21 cellular contexts compared by ENCODE assay signal in genomic region chr21:35479529-35479928, GRCh38.
DNase-seq lines count a peak whose midpoint lies in the region; ATAC-seq, FAIRE-seq and TF ChIP-seq lines count a peak whose summit lies in the region.
"Had no signal": no experiment of that assay in that cellular context is flagged by ENCODE, and none has a peak within 500 bp of the region (broad histone marks: within the 10 kb centered on the region; RNA-seq: fewer than 3 reads in every experiment).

No MANE protein-coding gene starts in this region.

- no peak overlapping the region for H3K9ac ChIP-seq in K562 (ENCODE audit: insufficient read depth in 1 of 2, low read depth in 2 of 2, low read length in 2 of 2)
- H3K9ac ChIP-seq: GM23248 had no signal

- H3K79me2 ChIP-seq in K562 (ENCODE audit: control insufficient read depth, insufficient read depth, low read length) = no peaks in the 10 kb centered on the region

- BruUV-seq in K562 (replicated peaks; lab: Mats Ljungman, UMichigan) = no TSS peak

- H3K4me3 ChIP-seq in K562 (no peak overlapping the region), heart right ventricle (no peak overlapping the region)
- H3K4me3 ChIP-seq: GM23248 had no signal

- peak overlapping the region; percentile 98 to 100 for H3K27ac Mint-ChIP-seq in natural killer cell treated with Interleukin-12 subunit alpha and Interleukin-12 subunit beta and Interleukin-15 and Interleukin-18, amount 100 ng/mL, for 72 hours
- H3K27ac Mint-ChIP-seq in natural killer cell = no peak overlapping the region
- H3K27ac Mint-ChIP-seq: CD4-positive, alpha-beta memory T cell had no signal

- ATAC-seq in natural killer cell treated with Interleukin-12 subunit alpha and Interleukin-12 subunit beta and Interleukin-15 and Interleukin-18, amount 100 ng/mL, for 72 hours = no peak
- ATAC-seq in natural killer cell = no peak
- no peak for ATAC-seq in K562
- ATAC-seq in heart right ventricle = no peak

- H3K9me3 ChIP-seq in K562 (replicated peaks; ENCODE audit: control insufficient read depth, insufficient read depth, low read depth, low read length) (no peaks in the 10 kb centered on the region; the same call in 1 of the 2 replicates), heart right ventricle (peaks cover 0 to 16% (median 6%) of the 10 kb centered on the region in 11 donors)

- H3K36me3 Mint-ChIP-seq in natural killer cell treated with Interleukin-12 subunit alpha and Interleukin-12 subunit beta and Interleukin-15 and Interleukin-18, amount 100 ng/mL, for 72 hours = peaks cover 36% of the 10 kb centered on the region
- peaks cover 11% of the 10 kb centered on the region for H3K36me3 Mint-ChIP-seq in natural killer cell
- H3K36me3 Mint-ChIP-seq: CD4-positive, alpha-beta memory T cell had no signal

- H2AFZ ChIP-seq in K562 (ENCODE audit: low read depth, low read length) = no peak overlapping the region
- H2AFZ ChIP-seq: GM23248 had no signal

- FAIRE-seq in K562 (lab: Jason Lieb, UNC) = no peak
- peak; percentile 82 for FAIRE-seq in frontal cortex (lab: Jason Lieb, UNC)
- FAIRE-seq: GM12891, GM18507, H1 had no signal

- H3K4me3 Mint-ChIP-seq in natural killer cell treated with Interleukin-12 subunit alpha and Interleukin-12 subunit beta and Interleukin-15 and Interleukin-18, amount 100 ng/mL, for 72 hours = no peak overlapping the region
- no peak overlapping the region for H3K4me3 Mint-ChIP-seq in natural killer cell
- H3K4me3 Mint-ChIP-seq: CD4-positive, alpha-beta memory T cell had no signal

- 96% methylated on average over 1 of the region's 1 CpG for WGBS in K562 (ENCODE audit: insufficient coverage, low coverage, missing lambda C conversion rate)
- WGBS in heart right ventricle, 2 donors = 84 to 89% methylated on average over 1 of the region's 1 CpG

- no peaks in the 10 kb centered on the region for H4K20me1 ChIP-seq in K562 (replicated peaks; ENCODE audit: control insufficient read depth, insufficient read depth, low read length)

- H3K27me3 ChIP-seq in K562 (ENCODE audit: control insufficient read depth in 2 of 2, insufficient read depth in 2 of 2, low read length in 2 of 2) (no peaks in the 10 kb centered on the region), heart right ventricle (peaks cover 0 to 13% (median 0%) of the 10 kb centered on the region in 7 donors)

- TF ChIP-seq EP300 in K562 (IDR thresholded peaks at IDR 0.05; ENCODE audit: low read length) = no peak

- H3K9me1 ChIP-seq in K562 (ENCODE audit: control insufficient read depth, insufficient read depth, low read length) = no peaks in the 10 kb centered on the region

- peaks cover 64 to 66% of the 10 kb centered on the region in 2 donors for H3K4me1 Mint-ChIP-seq in natural killer cell treated with Interleukin-12 subunit alpha and Interleukin-12 subunit beta and Interleukin-15 and Interleukin-18, amount 100 ng/mL, for 72 hours (ENCODE audit: low read depth in 2 of 2)
- H3K4me1 Mint-ChIP-seq in natural killer cell = peaks cover 25 to 26% of the 10 kb centered on the region in 2 donors

- TF ChIP-seq CTCF in natural killer cell (IDR thresholded peaks at IDR 0.05) (no peak), K562 (IDR thresholded peaks at IDR 0.05 in 2 of 3, conservative IDR thresholded peaks at IDR 0.05 in 1 of 3; ENCODE audit: insufficient read depth in 2 of 3, low read depth in 1 of 3, low read length in 3 of 3) (no peak), heart right ventricle (IDR thresholded peaks at IDR 0.05) (no peak)

- in situ Hi-C loops in K562 (cut with MboI) = no loop called here

- H3K27ac ChIP-seq in K562 (ENCODE audit: extremely low read depth, low read depth, low read length) = no peak overlapping the region
- peak overlapping the region in 1 of 10 donors; percentile 79 for H3K27ac ChIP-seq in heart right ventricle
- H3K27ac ChIP-seq: GM23248 had no signal

- POLR2A ChIA-PET in K562 (lab: Yijun Ruan, JAX) = no interaction called here

- no peaks in the 10 kb centered on the region for H3K36me3 ChIP-seq in K562 (ENCODE audit: control insufficient read depth, insufficient read depth, low read length)
- H3K36me3 ChIP-seq in heart right ventricle = no peaks in the 10 kb centered on the region

- no peak for TF ChIP-seq RAD21 in K562 (CRISPR knock-in tag; conservative IDR thresholded peaks at IDR 0.05 in 1 of 2, IDR thresholded peaks at IDR 0.05 in 1 of 2)

- peaks cover 6% of the 10 kb centered on the region in 2 donors for H3K27me3 Mint-ChIP-seq in natural killer cell treated with Interleukin-12 subunit alpha and Interleukin-12 subunit beta and Interleukin-15 and Interleukin-18, amount 100 ng/mL, for 72 hours
- H3K27me3 Mint-ChIP-seq in natural killer cell (ENCODE audit: low read depth in 2 of 2) = peaks cover 7 to 11% of the 10 kb centered on the region in 2 donors

- H3K9me3 Mint-ChIP-seq in natural killer cell treated with Interleukin-12 subunit alpha and Interleukin-12 subunit beta and Interleukin-15 and Interleukin-18, amount 100 ng/mL, for 72 hours = peaks cover 9% of the 10 kb centered on the region
- H3K9me3 Mint-ChIP-seq in natural killer cell = peaks cover 2 to 8% of the 10 kb centered on the region in 2 donors

- H3K4me2 ChIP-seq in K562 (ENCODE audit: insufficient read depth, low read length) = no peak overlapping the region

- intact Hi-C loops in natural killer cell (cut with micrococcal nuclease) = no loop called here
- intact Hi-C loops in K562 (cut with micrococcal nuclease) = no loop called here
- intact Hi-C loops in heart right ventricle (cut with DNase I) = no loop called here

- H3K4me1 ChIP-seq in K562 (replicated peaks in 1 of 2; ENCODE audit: control insufficient read depth in 2 of 2, insufficient read depth in 2 of 2, low read length in 2 of 2) (peaks cover 10 to 62% of the 10 kb centered on the region in 2 experiments), heart right ventricle (peaks cover 0 to 45% (median 0%) of the 10 kb centered on the region in 9 donors)

- DNase-seq in natural killer cell treated with Interleukin-12 subunit alpha and Interleukin-12 subunit beta and Interleukin-15 and Interleukin-18, amount 100 ng/mL, for 72 hours (ENCODE audit: low spot score) = no peak
- DNase-seq in natural killer cell = no peak
- no peak for DNase-seq in K562 (ENCODE audit: extremely low read depth in 1 of 4, low spot score in 3 of 4)
- no peak for DNase-seq in frontal cortex (ENCODE audit: low spot score in 2 of 2)
- DNase-seq in epidermal melanocyte (ENCODE audit: insufficient read length, low spot score) = no peak
- no peak for DNase-seq in NCI-H1092 (lab: John Stamatoyannopoulos, UW)
- no peak for DNase-seq in heart right ventricle
- DNase-seq: 8988T; C1 segment of cervical spinal cord; Calu3; CD4-positive, alpha-beta memory T cell; COR-L47; DMS53; DMS79 treated with DMSO at 0.1 percent for 48 hours; GF-D8; GM23248; H7; HCEC 1CT had no signal

- CTCF ChIA-PET in K562 (lab: Yijun Ruan, JAX; ENCODE audit: low intra/inter-chr PET ratio) = no interaction called here

- no peak for TF ChIP-seq POLR2A in K562 (conservative IDR thresholded peaks at IDR 0.05)

TF ChIP-seq in K562, 482 proteins besides CTCF, POLR2A, EP300 and RAD21 (continues in another document):
- TF ChIP-seq ZNF717 (CRISPR knock-in tag; IDR thresholded peaks at IDR 0.05) (no peak), NFXL1 (CRISPR knock-in tag; IDR thresholded peaks at IDR 0.05) (no peak), CAMTA2 (CRISPR knock-in tag; conservative IDR thresholded peaks at IDR 0.05) (no peak), ETV5 (CRISPR knock-in tag; IDR thresholded peaks at IDR 0.05; ENCODE audit: low read depth) (no peak), SETDB1 (IDR thresholded peaks at IDR 0.05; ENCODE audit: low read length) (no peak), EP400 (IDR thresholded peaks at IDR 0.05) (peak; percentile 18; the same call in 1 of the 2 replicates), TAF7 (tag; IDR thresholded peaks at IDR 0.05) (no peak), TCF15 (CRISPR knock-in tag; IDR thresholded peaks at IDR 0.05) (no peak), DNMT1 (IDR thresholded peaks at IDR 0.05) (no peak), NFE2L1 (tag; IDR thresholded peaks at IDR 0.05; ENCODE audit: borderline replicate concordance, low read depth) (no peak), JUND (IDR thresholded peaks at IDR 0.05; ENCODE audit: borderline replicate concordance, low read depth, low read length) (no peak), JUND (tag; IDR thresholded peaks at IDR 0.05; ENCODE audit: borderline replicate concordance, low read depth, low read length) (no peak), TAF9B (IDR thresholded peaks at IDR 0.05; ENCODE audit: partially characterized antibody) (peak; percentile 26)
- TF ChIP-seq, protein P1, sequence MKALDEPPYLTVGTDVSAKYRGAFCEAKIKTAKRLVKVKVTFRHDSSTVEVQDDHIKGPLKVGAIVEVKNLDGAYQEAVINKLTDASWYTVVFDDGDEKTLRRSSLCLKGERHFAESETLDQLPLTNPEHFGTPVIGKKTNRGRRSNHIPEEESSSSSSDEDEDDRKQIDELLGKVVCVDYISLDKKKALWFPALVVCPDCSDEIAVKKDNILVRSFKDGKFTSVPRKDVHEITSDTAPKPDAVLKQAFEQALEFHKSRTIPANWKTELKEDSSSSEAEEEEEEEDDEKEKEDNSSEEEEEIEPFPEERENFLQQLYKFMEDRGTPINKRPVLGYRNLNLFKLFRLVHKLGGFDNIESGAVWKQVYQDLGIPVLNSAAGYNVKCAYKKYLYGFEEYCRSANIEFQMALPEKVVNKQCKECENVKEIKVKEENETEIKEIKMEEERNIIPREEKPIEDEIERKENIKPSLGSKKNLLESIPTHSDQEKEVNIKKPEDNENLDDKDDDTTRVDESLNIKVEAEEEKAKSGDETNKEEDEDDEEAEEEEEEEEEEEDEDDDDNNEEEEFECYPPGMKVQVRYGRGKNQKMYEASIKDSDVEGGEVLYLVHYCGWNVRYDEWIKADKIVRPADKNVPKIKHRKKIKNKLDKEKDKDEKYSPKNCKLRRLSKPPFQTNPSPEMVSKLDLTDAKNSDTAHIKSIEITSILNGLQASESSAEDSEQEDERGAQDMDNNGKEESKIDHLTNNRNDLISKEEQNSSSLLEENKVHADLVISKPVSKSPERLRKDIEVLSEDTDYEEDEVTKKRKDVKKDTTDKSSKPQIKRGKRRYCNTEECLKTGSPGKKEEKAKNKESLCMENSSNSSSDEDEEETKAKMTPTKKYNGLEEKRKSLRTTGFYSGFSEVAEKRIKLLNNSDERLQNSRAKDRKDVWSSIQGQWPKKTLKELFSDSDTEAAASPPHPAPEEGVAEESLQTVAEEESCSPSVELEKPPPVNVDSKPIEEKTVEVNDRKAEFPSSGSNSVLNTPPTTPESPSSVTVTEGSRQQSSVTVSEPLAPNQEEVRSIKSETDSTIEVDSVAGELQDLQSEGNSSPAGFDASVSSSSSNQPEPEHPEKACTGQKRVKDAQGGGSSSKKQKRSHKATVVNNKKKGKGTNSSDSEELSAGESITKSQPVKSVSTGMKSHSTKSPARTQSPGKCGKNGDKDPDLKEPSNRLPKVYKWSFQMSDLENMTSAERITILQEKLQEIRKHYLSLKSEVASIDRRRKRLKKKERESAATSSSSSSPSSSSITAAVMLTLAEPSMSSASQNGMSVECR (CRISPR knock-in tag; IDR thresholded peaks at IDR 0.05) = no peak

Comparison
In these comparisons a context has a peak if more than half of its experiments do, and no peak if none do; other contexts are left out.
1. H3K27ac Mint-ChIP-seq: peak in natural killer cell treated with Interleukin-12 subunit alpha and Interleukin-12 subunit beta and Interleukin-15 and Interleukin-18, amount 100 ng/mL, for 72 hours (2 of 2); none in natural killer cell (0 of 2).